ENCODE assay signal across 11 cellular contexts in the genomic region with DNA sequence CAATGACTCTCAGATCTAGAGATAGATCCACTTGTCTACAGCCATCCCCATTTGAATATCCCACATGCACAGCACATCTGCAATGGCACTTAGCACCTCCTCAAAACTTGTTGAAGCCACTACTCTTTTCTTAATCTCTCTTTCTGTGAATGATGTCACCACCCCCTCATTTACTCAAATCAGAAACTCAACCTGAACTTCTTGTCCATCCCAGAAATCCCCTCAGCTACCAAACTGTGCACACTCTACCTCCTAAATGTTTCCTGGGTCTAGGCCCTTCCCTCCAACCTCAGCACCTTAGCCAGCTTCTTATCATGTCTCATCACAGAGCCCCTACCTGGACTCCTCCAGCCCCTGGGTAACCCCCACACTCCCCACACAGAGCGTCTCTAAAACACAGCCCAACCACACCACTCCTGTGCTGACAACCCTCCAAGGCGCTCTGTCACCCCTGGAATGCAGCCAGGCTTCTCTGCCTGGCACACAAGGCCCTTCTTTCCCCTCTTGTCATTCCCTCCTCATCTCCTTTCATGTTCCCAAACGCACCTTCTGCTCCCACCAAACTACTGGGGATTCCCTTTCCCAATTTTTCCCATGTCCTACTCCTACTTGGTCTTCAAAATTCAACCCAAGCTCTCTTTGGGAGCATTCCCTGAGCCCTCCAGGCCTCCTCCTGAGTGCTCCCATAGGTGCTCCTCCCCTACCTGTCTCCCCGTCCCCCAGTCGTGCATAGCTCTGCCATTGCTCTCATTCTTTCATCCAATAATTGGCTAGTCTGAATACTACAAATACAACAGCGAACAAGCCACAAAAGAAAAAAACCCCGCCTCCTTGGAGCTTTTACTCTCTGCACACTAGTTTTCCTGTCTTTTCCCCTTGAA. TPM values are rescaled to one million over a fixed set of nuclear protein-coding genes. Genes with fewer than 3 reads are reported as not detected.
DNase-seq lines count a peak whose midpoint lies in the region; ATAC-seq, FAIRE-seq and TF ChIP-seq lines count a peak whose summit lies in the region.
"Had no signal": no experiment of that assay in that cellular context is flagged by ENCODE, and none has a peak within 500 bp of the region (broad histone marks: within the 10 kb centered on the region; RNA-seq: fewer than 3 reads in every experiment).

No MANE protein-coding gene starts in this region.

- H3K27me3 Mint-ChIP-seq in HFFc6 (ENCODE audit: insufficient read depth): no peaks in the 10 kb centered on the region

- no peaks in the 10 kb centered on the region for H3K9me3 ChIP-seq in small intestine (ENCODE audit: control insufficient read depth, low read depth)
- H3K9me3 ChIP-seq in tibial artery: no peaks in the 10 kb centered on the region
- H3K9me3 ChIP-seq: testis had no signal

- no peak overlapping the region for H3K27ac ChIP-seq in small intestine (ENCODE audit: low read depth in 1 of 2, low read length in 1 of 2)
- no peak overlapping the region for H3K27ac ChIP-seq in tibial artery
- H3K27ac ChIP-seq: testis had no signal

- H3K27me3 ChIP-seq in small intestine (ENCODE audit: control insufficient read depth in 2 of 2, insufficient read depth in 2 of 2, low read length in 2 of 2) (no peaks in the 10 kb centered on the region), tibial artery (no peaks in the 10 kb centered on the region)
- H3K27me3 ChIP-seq: testis had no signal

- H3K4me3 Mint-ChIP-seq in HFFc6: no peak overlapping the region
- H3K4me3 Mint-ChIP-seq: T-helper 2 cell treated with Interferon-gamma antibody and Interleukin-4, amounts not matched to agents 5 μg/mL and 100 μg/mL, for 36 hours had no signal

- peak; percentile 27 to 33 for DNase-seq in activated T-cell treated with anti-CD3 and anti-CD28 coated beads, Interleukin-2, amount 50 U/mL, for 48 hours
- DNase-seq in activated T-cell treated with anti-CD3 and anti-CD28 coated beads, Interleukin-2, amount 50 U/mL, for 1 hour: no peak
- peak; percentile 24 for DNase-seq in small intestine
- DNase-seq in tibial artery: no peak
- DNase-seq in HFFc6: no peak
- DNase-seq: Karpas-422, testis had no signal

- H3K4me1 ChIP-seq in small intestine (ENCODE audit: control insufficient read depth in 2 of 2, insufficient read depth in 1 of 2, low read depth in 1 of 2, low read length in 1 of 2): peaks cover 14 to 18% of the 10 kb centered on the region in 2 donors
- peaks cover 0 to 22% (median 12%) of the 10 kb centered on the region in 4 donors for H3K4me1 ChIP-seq in tibial artery
- H3K4me1 ChIP-seq: testis had no signal

- intact Hi-C loops in tibial artery (cut with DNase I; ENCODE audit: low total_unique reads): no loop called here

- ATAC-seq in GM21381 (IDR thresholded peaks at IDR 0.05; ENCODE audit: unreplicated experiment) (peak; percentile 55), HG03095 (IDR thresholded peaks at IDR 0.05; ENCODE audit: unreplicated experiment) (peak; percentile 40), GM21367 (IDR thresholded peaks at IDR 0.05; ENCODE audit: unreplicated experiment) (no peak)

- H3K27ac Mint-ChIP-seq in HFFc6: no peak overlapping the region
- H3K27ac Mint-ChIP-seq: T-helper 2 cell treated with Interferon-gamma antibody and Interleukin-4, amounts not matched to agents 5 μg/mL and 100 μg/mL, for 36 hours had no signal

- 45 to 70% (median 57%) methylated on average over 7 of the region's 7 CpGs for WGBS in small intestine, 3 donors

- no peaks in the 10 kb centered on the region for H3K9me3 Mint-ChIP-seq in HFFc6
- H3K9me3 Mint-ChIP-seq: T-helper 2 cell treated with Interferon-gamma antibody and Interleukin-4, amounts not matched to agents 5 μg/mL and 100 μg/mL, for 36 hours had no signal

- H3K4me3 ChIP-seq in small intestine (ENCODE audit: low read depth in 1 of 2, low read length in 2 of 2) (no peak overlapping the region), tibial artery (no peak overlapping the region)
- H3K4me3 ChIP-seq: testis had no signal

- TF ChIP-seq CTCF in tibial artery (IDR thresholded peaks at IDR 0.05): no peak
- no peak for TF ChIP-seq CTCF in HFFc6 (IDR thresholded peaks at IDR 0.05)

- H3K36me3 ChIP-seq in small intestine (ENCODE audit: control insufficient read depth in 2 of 2, insufficient read depth in 2 of 2, low read length in 2 of 2) (no peaks in the 10 kb centered on the region), tibial artery (no peaks in the 10 kb centered on the region)

- peaks cover 33% of the 10 kb centered on the region for H3K4me1 Mint-ChIP-seq in HFFc6 (ENCODE audit: low read depth)

- FAIRE-seq in small intestine (lab: Jason Lieb, UNC): no peak

- H3K36me3 Mint-ChIP-seq in HFFc6 (ENCODE audit: low read depth): no peaks in the 10 kb centered on the region

RNA-seq across cellular contexts. Expression of a gene that starts 39.8 kb away (rescaled TPM):
- polyA plus RNA-seq in small intestine: 10 to 100 TPM; 11.9 to 24.9 (median 18.8) TPM
- 100 to 1,000 TPM; 146 to 172 (median 158) TPM for total RNA-seq in HFFc6 (2021; fragmentation: NEBNext Ultra II Directional; extraction: Animal tissue kit (Norgen Biotek cat#: 25700))

Comparison
In these comparisons a context has a peak if more than half of its experiments do, and no peak if none do; other contexts are left out.
1. DNase-seq: peak in activated T-cell treated with anti-CD3 and anti-CD28 coated beads, Interleukin-2, amount 50 U/mL, for 48 hours (2 of 2) and small intestine (single experiment); none in activated T-cell treated with anti-CD3 and anti-CD28 coated beads, Interleukin-2, amount 50 U/mL, for 1 hour (single experiment), tibial artery (0 of 2) and HFFc6 (single experiment).